Comparison of ENCODE assay signal across 5 cellular contexts in the genomic region with DNA sequence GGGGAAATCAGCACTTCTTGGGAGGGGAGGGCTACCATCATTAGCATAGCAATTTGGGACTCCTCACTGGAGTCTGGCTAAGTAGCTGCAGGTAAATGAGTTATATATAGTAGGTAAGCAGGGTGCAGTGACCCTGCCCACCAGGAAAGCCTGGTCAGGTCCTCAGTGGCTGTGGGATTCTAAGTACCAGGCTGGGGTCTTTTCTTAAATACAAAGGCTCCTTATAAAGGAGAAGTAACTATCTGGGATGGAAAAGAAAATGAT.
"Had no signal": no experiment of that assay in that cellular context is flagged by ENCODE, and none has a peak within 500 bp of the region (broad histone marks: within the 10 kb centered on the region; RNA-seq: fewer than 3 reads in every experiment).

No MANE protein-coding gene starts in this region.

- ATAC-seq: K562 had no signal

- H3K4me3 ChIP-seq: K562 had no signal

- DNase-seq: GOT3, H9, HCEC 1CT, IMR-90 had no signal
